In genomic region chr9:114737118-114737517, GRCh38 we compare ENCODE assay signal across 16 cellular contexts. TPM values are rescaled to one million over a fixed set of nuclear protein-coding genes. Genes with fewer than 3 reads are reported as not detected.
DNase-seq lines count a peak whose midpoint lies in the region; ATAC-seq, FAIRE-seq and TF ChIP-seq lines count a peak whose summit lies in the region.
"Had no signal": no experiment of that assay in that cellular context is flagged by ENCODE, and none has a peak within 500 bp of the region (broad histone marks: within the 10 kb centered on the region; RNA-seq: fewer than 3 reads in every experiment).

No MANE protein-coding gene starts in this region.

- intact Hi-C loops in activated CD4-positive, alpha-beta T cell treated with anti-CD3 and anti-CD28 coated beads for 36 hours (cut with DNase I, micrococcal nuclease), result loop anchor here (2.0 to 10.0 kb wide), 2 partner anchors 46 to 788 kb away; no protein-coding TSS in a partner anchor
- intact Hi-C loops in naive thymus-derived CD4-positive, alpha-beta T cell (cut with micrococcal nuclease), result loop anchor here in 1 of 2 donors (5.0 kb wide), 2 partner anchors 330 to 1925 kb away; no protein-coding TSS in a partner anchor
- intact Hi-C loops in gastrocnemius medialis (cut with DNase I; ENCODE audit: low total_unique reads), result no loop called here

- H3K36me3 Mint-ChIP-seq in activated CD4-positive, alpha-beta T cell treated with anti-CD3 and anti-CD28 coated beads for 36 hours (ENCODE audit: low read depth), result peaks cover 4% of the 10 kb centered on the region
- H3K36me3 Mint-ChIP-seq in naive thymus-derived CD4-positive, alpha-beta T cell, result peaks cover 0 to 34% (median 0%) of the 10 kb centered on the region in 5 donors

- peaks cover 2% of the 10 kb centered on the region for H3K9me3 Mint-ChIP-seq in activated CD4-positive, alpha-beta T cell treated with anti-CD3 and anti-CD28 coated beads for 36 hours (ENCODE audit: low read depth)
- peaks cover 0 to 10% (median 0%) of the 10 kb centered on the region in 11 donors for H3K9me3 Mint-ChIP-seq in naive thymus-derived CD4-positive, alpha-beta T cell

- TF ChIP-seq POLR2A in gastrocnemius medialis (IDR thresholded peaks at IDR 0.05), result no peak

- no peak for FAIRE-seq in frontal cortex (lab: Jason Lieb, UNC)
- FAIRE-seq: HTR-8/SVneo had no signal

- TF ChIP-seq CTCF in gastrocnemius medialis (IDR thresholded peaks at IDR 0.05 in 4 of 5, conservative IDR thresholded peaks at IDR 0.05 in 1 of 5), result no peak

- H3K27ac Mint-ChIP-seq in activated CD4-positive, alpha-beta T cell treated with anti-CD3 and anti-CD28 coated beads for 36 hours, result peak overlapping the region; percentile 79
- H3K27ac Mint-ChIP-seq in naive thymus-derived CD4-positive, alpha-beta T cell, result peak overlapping the region; percentile 1 to 88 (median 84)

- no peaks in the 10 kb centered on the region for H3K36me3 ChIP-seq in naive thymus-derived CD4-positive, alpha-beta T cell (ENCODE audit: control insufficient read depth in 2 of 3, insufficient read depth in 3 of 3, low read length in 3 of 3)
- no peaks in the 10 kb centered on the region for H3K36me3 ChIP-seq in gastrocnemius medialis
- H3K36me3 ChIP-seq: uterus had no signal

- no peaks in the 10 kb centered on the region for H3K9me3 ChIP-seq in naive thymus-derived CD4-positive, alpha-beta T cell (ENCODE audit: control insufficient read depth in 2 of 3, low read length in 3 of 3)
- no peaks in the 10 kb centered on the region for H3K9me3 ChIP-seq in gastrocnemius medialis
- H3K9me3 ChIP-seq: uterus had no signal

- no peaks in the 10 kb centered on the region for H3K27me3 Mint-ChIP-seq in activated CD4-positive, alpha-beta T cell treated with anti-CD3 and anti-CD28 coated beads for 36 hours
- H3K27me3 Mint-ChIP-seq in naive thymus-derived CD4-positive, alpha-beta T cell, result peaks cover 0 to 2% (median 0%) of the 10 kb centered on the region in 5 donors

- no peak overlapping the region for H3K27ac ChIP-seq in naive thymus-derived CD4-positive, alpha-beta T cell (ENCODE audit: low read depth, low read length)
- H3K27ac ChIP-seq in gastrocnemius medialis, result no peak overlapping the region
- H3K27ac ChIP-seq: uterus had no signal

- POLR2A ChIA-PET in activated CD4-positive, alpha-beta T cell treated with anti-CD3 and anti-CD28 coated beads for 36 hours (lab: Charles Lee), result interaction anchor here (1.1 to 1.8 kb wide), 2 partner anchors 18 to 46 kb away, joined by 6 to 7 read pairs; no protein-coding TSS in a partner anchor
- POLR2A ChIA-PET in naive thymus-derived CD4-positive, alpha-beta T cell (lab: Charles Lee), result no interaction called here

- H3K4me3 Mint-ChIP-seq in activated CD4-positive, alpha-beta T cell treated with anti-CD3 and anti-CD28 coated beads for 36 hours, result no peak overlapping the region
- peak overlapping the region in 4 of 10 donors; percentile 25 to 60 (median 50) for H3K4me3 Mint-ChIP-seq in naive thymus-derived CD4-positive, alpha-beta T cell

- H3K27me3 ChIP-seq in naive thymus-derived CD4-positive, alpha-beta T cell (ENCODE audit: control insufficient read depth in 2 of 2, insufficient read depth in 2 of 2, low read length in 2 of 2), result no peaks in the 10 kb centered on the region
- no peaks in the 10 kb centered on the region for H3K27me3 ChIP-seq in gastrocnemius medialis
- H3K27me3 ChIP-seq: uterus had no signal

- DNase-seq in activated CD4-positive, alpha-beta T cell treated with anti-CD3 and anti-CD28 coated beads for 36 hours, result peak; percentile 57
- DNase-seq in activated CD4-positive, alpha-beta T cell treated with anti-CD3 and anti-CD28 coated beads, Interleukin-2, amount 50 U/mL, for 1 hour, result no peak
- DNase-seq in HT1080 (ENCODE audit: low read depth) (peak; percentile 23), gastrocnemius medialis (no peak), frontal cortex (ENCODE audit: low spot score in 2 of 2) (no peak)
- peak; percentile 26 for DNase-seq in activated CD8-positive, alpha-beta memory T cell treated with anti-CD3 and anti-CD28 coated beads, Interleukin-2, amount 50 U/mL, for 4 hours
- no peak for DNase-seq in naive thymus-derived CD4-positive, alpha-beta T cell
- DNase-seq: NCI-H2029 treated with DMSO at 0.1 percent for 48 hours, SIG-M5, uterus had no signal

- CTCF ChIA-PET in activated CD4-positive, alpha-beta T cell treated with anti-CD3 and anti-CD28 coated beads for 36 hours (lab: Charles Lee), result interaction anchor here (0.8 to 6.4 kb wide), 7 partner anchors 17 to 268 kb away, joined by 3 to 76 read pairs (median 5); partner anchors contain the start of gene TEX48
- CTCF ChIA-PET in naive thymus-derived CD4-positive, alpha-beta T cell (lab: Charles Lee), result interaction anchor here (0.8 to 12.6 kb wide), 7 partner anchors 17 to 283 kb away, joined by 3 to 151 read pairs (median 4); partner anchors contain the start of genes TEX48 and TNFSF15

- peaks cover 56% of the 10 kb centered on the region for H3K4me1 Mint-ChIP-seq in activated CD4-positive, alpha-beta T cell treated with anti-CD3 and anti-CD28 coated beads for 36 hours
- peaks cover 14 to 66% (median 33%) of the 10 kb centered on the region in 7 donors for H3K4me1 Mint-ChIP-seq in naive thymus-derived CD4-positive, alpha-beta T cell

- peak; percentile 57 for ATAC-seq in activated CD4-positive, alpha-beta T cell treated with anti-CD3 and anti-CD28 coated beads for 36 hours
- ATAC-seq in naive thymus-derived CD4-positive, alpha-beta T cell, result no peak
- ATAC-seq in gastrocnemius medialis (no peak), GM21576 (IDR thresholded peaks at IDR 0.05; ENCODE audit: unreplicated experiment) (no peak)

- H3K4me1 ChIP-seq in naive thymus-derived CD4-positive, alpha-beta T cell (ENCODE audit: control insufficient read depth in 2 of 2, insufficient read depth in 2 of 2, low read length in 2 of 2), result peaks cover 30 to 34% of the 10 kb centered on the region in 2 donors
- no peaks in the 10 kb centered on the region for H3K4me1 ChIP-seq in gastrocnemius medialis
- H3K4me1 ChIP-seq: uterus had no signal

- in situ Hi-C loops in gastrocnemius medialis (cut with MboI; ENCODE audit: low sequenced_read_pairs in 4 of 4), result loop anchor here (10.0 to 25.0 kb wide), 4 partner anchors 168 to 788 kb away; no protein-coding TSS in a partner anchor

- no peak overlapping the region for H3K4me3 ChIP-seq in naive thymus-derived CD4-positive, alpha-beta T cell (ENCODE audit: low read length)
- no peak overlapping the region for H3K4me3 ChIP-seq in gastrocnemius medialis
- H3K4me3 ChIP-seq: uterus had no signal

RNA-seq across cellular contexts. Expression of gene TEX48, which starts 55.1 kb away (rescaled TPM):
- total RNA-seq in activated CD4-positive, alpha-beta T cell treated with anti-CD3 and anti-CD28 coated beads for 36 hours, result under 1 TPM; 0.69 to 0.75 TPM
- total RNA-seq in HT1080 (2014; rRNA removed; shearing (Covaris generic)), result 0.96 TPM in 1 of 2 replicates, not detected in the other
- not detected in 2 replicates for polyA plus RNA-seq in HT1080 (2015; cell fraction: cytosol; rRNA removed)
- polyA plus RNA-seq in HT1080 (2015; cell fraction: nucleus; rRNA removed), result 0.43 TPM in 1 of 2 replicates, not detected in the other
- under 1 TPM in 1 of 5 experiments, not detected in 4; 0.85 TPM for total RNA-seq in naive thymus-derived CD4-positive, alpha-beta T cell
- not detected for polyA plus RNA-seq in naive thymus-derived CD4-positive, alpha-beta T cell
- total RNA-seq in gastrocnemius medialis (not detected), frontal cortex (not detected)
- total RNA-seq: fibroblast of villous mesenchyme, liver, MCF 10A, myocyte, uterus had no signal
- polyA plus RNA-seq: liver had no signal

Comparison
In these comparisons a context has a peak if more than half of its experiments do, and no peak if none do; other contexts are left out.
1. DNase-seq: peak in activated CD4-positive, alpha-beta T cell treated with anti-CD3 and anti-CD28 coated beads for 36 hours (single experiment), HT1080 (single experiment) and activated CD8-positive, alpha-beta memory T cell treated with anti-CD3 and anti-CD28 coated beads, Interleukin-2, amount 50 U/mL, for 4 hours (single experiment); none in activated CD4-positive, alpha-beta T cell treated with anti-CD3 and anti-CD28 coated beads, Interleukin-2, amount 50 U/mL, for 1 hour (single experiment), naive thymus-derived CD4-positive, alpha-beta T cell (0 of 9), gastrocnemius medialis (0 of 2) and frontal cortex (0 of 2).